ENCODE assay signal across 22 cellular contexts in genomic region chr15:69972436-69972835, GRCh38.
"Had no signal": no experiment of that assay in that cellular context is flagged by ENCODE, and none has a peak within 500 bp of the region (broad histone marks: within the 10 kb centered on the region; RNA-seq: fewer than 3 reads in every experiment).

No MANE protein-coding gene starts in this region.

- H3K4me3 Mint-ChIP-seq: effector memory CD8-positive, alpha-beta T cell; endodermal cell; immature natural killer cell; mesothelial cell of epicardium; naive B cell; naive thymus-derived CD8-positive, alpha-beta T cell had no signal

- H3K36me3 Mint-ChIP-seq: immature natural killer cell; mesothelial cell of epicardium; naive thymus-derived CD8-positive, alpha-beta T cell had no signal

- ATAC-seq: gastrocnemius medialis had no signal

- DNase-seq: dorsolateral prefrontal cortex; effector CD8-positive, alpha-beta T cell; effector memory CD8-positive, alpha-beta T cell; esophagus squamous epithelium; foreskin melanocyte; gastrocnemius medialis; glutamatergic neuron; heart right ventricle; hippocampal formation; kidney; left lung; left ventricle myocardium superior; lower lobe of right lung; naive B cell; naive thymus-derived CD8-positive, alpha-beta T cell had no signal

- H3K9me3 ChIP-seq: esophagus squamous epithelium, gastrocnemius medialis, left lung, lower lobe of right lung, mucosa of descending colon had no signal

- H3K9me3 Mint-ChIP-seq: endodermal cell, mesothelial cell of epicardium had no signal

- H3K27ac ChIP-seq: coronary artery, dorsolateral prefrontal cortex, epithelial cell of prostate, esophagus squamous epithelium, gastrocnemius medialis, heart right ventricle, left lung, lower lobe of right lung had no signal

- H3K4me1 ChIP-seq: esophagus squamous epithelium, gastrocnemius medialis, heart right ventricle, left lung, lower lobe of right lung had no signal

- H3K27ac Mint-ChIP-seq: effector memory CD8-positive, alpha-beta T cell; endodermal cell; immature natural killer cell; mesothelial cell of epicardium; naive thymus-derived CD8-positive, alpha-beta T cell had no signal

- H3K36me3 ChIP-seq: esophagus squamous epithelium, gastrocnemius medialis, heart right ventricle, left lung, lower lobe of right lung had no signal

- FAIRE-seq: endometrium, kidney had no signal

- H3K4me3 ChIP-seq: coronary artery, dorsolateral prefrontal cortex, esophagus squamous epithelium, gastrocnemius medialis, heart right ventricle, left lung, lower lobe of right lung, mucosa of descending colon had no signal

- H3K27me3 ChIP-seq: gastrocnemius medialis had no signal

- H3K4me1 Mint-ChIP-seq: endodermal cell; immature natural killer cell; mesothelial cell of epicardium; naive B cell; naive thymus-derived CD8-positive, alpha-beta T cell had no signal
